ENCODE assay signal across 1 cellular context in genomic region chr10:22228943-22229755, GRCh38.
TF ChIP-seq lines count a peak whose summit lies in the region.

No MANE protein-coding gene starts in this region.

TF ChIP-seq in A549, 52 proteins besides CTCF, POLR2A, EP300 and RAD21 (continued from another document):
- TF ChIP-seq ATOH8 (CRISPR knock-in tag; IDR thresholded peaks at IDR 0.05; ENCODE audit: low read depth), result peak; percentile 91
- peak; percentile 94 for TF ChIP-seq HOXB5 (CRISPR knock-in tag; IDR thresholded peaks at IDR 0.05)
- TF ChIP-seq HOXB13 (CRISPR knock-in tag; IDR thresholded peaks at IDR 0.05; ENCODE audit: low read depth), result peak; percentile 96; the same call in 1 of the 2 replicates
- TF ChIP-seq NFE2L2 (conservative IDR thresholded peaks at IDR 0.05; ENCODE audit: low read length), result no peak
- no peak for TF ChIP-seq TFCP2L1 (CRISPR knock-in tag; IDR thresholded peaks at IDR 0.05)
- no peak for TF ChIP-seq PBX3 (IDR thresholded peaks at IDR 0.05)
- TF ChIP-seq ZNF302 (CRISPR knock-in tag; IDR thresholded peaks at IDR 0.05), result peak; percentile 37; the same call in 1 of the 2 replicates
- TF ChIP-seq TP53 (CRISPR knock-in tag; IDR thresholded peaks at IDR 0.05), result 0 out of 2 replicates have a peak, but pooled peaks have one; percentile 36
- TF ChIP-seq RCOR1 (IDR thresholded peaks at IDR 0.05; ENCODE audit: low read depth, low read length), result no peak
- TF ChIP-seq SMC3 (IDR thresholded peaks at IDR 0.05), result peak; percentile 41; the same call in 2 of the 3 replicates
- peak; percentile 49; the same call in 1 of the 2 replicates for TF ChIP-seq KDM5A (IDR thresholded peaks at IDR 0.05)
- TF ChIP-seq NPAS2 (CRISPR knock-in tag; IDR thresholded peaks at IDR 0.05; ENCODE audit: borderline replicate concordance), result no peak
